In genomic region chr11:47099213-47099917, GRCh38 we compare ENCODE assay signal across 13 cellular contexts.
DNase-seq lines count a peak whose midpoint lies in the region; ATAC-seq, FAIRE-seq and TF ChIP-seq lines count a peak whose summit lies in the region.
"Had no signal": no experiment of that assay in that cellular context is flagged by ENCODE, and none has a peak within 500 bp of the region (broad histone marks: within the 10 kb centered on the region; RNA-seq: fewer than 3 reads in every experiment).

No MANE protein-coding gene starts in this region.

- H3K4me3 ChIP-seq in LNCaP clone FGC (ENCODE audit: low read depth, low read length) (no peak overlapping the region), fibroblast of mammary gland (ENCODE audit: control insufficient read depth, low read depth, low read length) (no peak overlapping the region), small intestine (ENCODE audit: low read depth in 1 of 2, low read length in 2 of 2) (no peak overlapping the region), MG63 (no peak overlapping the region)
- H3K4me3 ChIP-seq: esophagus squamous epithelium had no signal

- H3K27ac ChIP-seq in small intestine (ENCODE audit: low read depth in 1 of 2, low read length in 1 of 2): no peak overlapping the region
- H3K27ac ChIP-seq: esophagus squamous epithelium, KMS-11 had no signal

- ATAC-seq in GM18870 (IDR thresholded peaks at IDR 0.05; ENCODE audit: unreplicated experiment): no peak

- DNase-seq in LNCaP clone FGC (ENCODE audit: low read depth) (peak; percentile 50), NCI-H774 (lab: John Stamatoyannopoulos, UW) (peak; percentile 39), fibroblast of mammary gland (ENCODE audit: low read depth) (peak; percentile 25), small intestine (peak; percentile 33), Ammon's horn (ENCODE audit: low spot score) (no peak), MG63 (no peak)
- DNase-seq: activated naive CD4-positive, alpha-beta T cell treated with Interleukin-2 at 50 U/mL for 16 hours; CD8-positive, alpha-beta memory T cell; esophagus squamous epithelium; NCI-H526 had no signal

- H3K9me3 ChIP-seq in small intestine (ENCODE audit: control insufficient read depth, low read depth) (no peaks in the 10 kb centered on the region), MG63 (no peaks in the 10 kb centered on the region)
- H3K9me3 ChIP-seq: esophagus squamous epithelium had no signal

- peaks cover 0 to 4% of the 10 kb centered on the region in 2 donors for H3K4me1 ChIP-seq in small intestine (ENCODE audit: control insufficient read depth in 2 of 2, insufficient read depth in 1 of 2, low read depth in 1 of 2, low read length in 1 of 2)

- H3K27me3 ChIP-seq in small intestine (ENCODE audit: control insufficient read depth in 2 of 2, insufficient read depth in 2 of 2, low read length in 2 of 2): no peaks in the 10 kb centered on the region
- H3K27me3 ChIP-seq in MG63: no peaks in the 10 kb centered on the region
- H3K27me3 ChIP-seq: esophagus squamous epithelium had no signal

- H3K36me3 ChIP-seq in small intestine (ENCODE audit: control insufficient read depth in 2 of 2, insufficient read depth in 2 of 2, low read length in 2 of 2): no peaks in the 10 kb centered on the region
- H3K36me3 ChIP-seq in MG63: no peaks in the 10 kb centered on the region
- H3K36me3 ChIP-seq: esophagus squamous epithelium had no signal

- no peak for TF ChIP-seq CTCF in LNCaP clone FGC (IDR thresholded peaks at IDR 0.05; ENCODE audit: control insufficient read depth, extremely low read depth, insufficient read depth)
- TF ChIP-seq CTCF in fibroblast of mammary gland (conservative IDR thresholded peaks at IDR 0.05; ENCODE audit: control insufficient read depth, insufficient read depth, low read depth, low read length): no peak

- WGBS in small intestine, 3 donors: 20 to 56% (median 46%) methylated on average over 3 of the region's 3 CpGs

- no peak for FAIRE-seq in small intestine (lab: Jason Lieb, UNC)
- FAIRE-seq: TTC549 had no signal

Comparison
In these comparisons a context has a peak if more than half of its experiments do, and no peak if none do; other contexts are left out.
1. DNase-seq: peak in LNCaP clone FGC (single experiment), NCI-H774 (single experiment), fibroblast of mammary gland (single experiment) and small intestine (single experiment); none in Ammon's horn (single experiment) and MG63 (single experiment).